Comparison of ENCODE assay signal across 21 cellular contexts in genomic region chr16:18809165-18809564, GRCh38.
"Had no signal": no experiment of that assay in that cellular context is flagged by ENCODE, and none has a peak within 500 bp of the region (broad histone marks: within the 10 kb centered on the region; RNA-seq: fewer than 3 reads in every experiment).

No MANE protein-coding gene starts in this region.

- ATAC-seq: activated CD8-positive, alpha-beta T cell treated with anti-CD3 and anti-CD28 coated beads for 36 hours; activated naive CD4-positive, alpha-beta T cell treated with anti-CD3 and anti-CD28 coated beads, Interleukin-2, amount 50 U/mL, for 72 hours; Panc1 had no signal

- H3K9me3 Mint-ChIP-seq: activated CD8-positive, alpha-beta T cell treated with anti-CD3 and anti-CD28 coated beads for 36 hours; activated naive CD4-positive, alpha-beta T cell treated with anti-CD3 and anti-CD28 coated beads, Interleukin-2, amount 50 U/mL, for 72 hours had no signal

- H3K27me3 Mint-ChIP-seq: activated CD8-positive, alpha-beta T cell treated with anti-CD3 and anti-CD28 coated beads for 36 hours had no signal

- H3K4me3 Mint-ChIP-seq: activated CD8-positive, alpha-beta T cell treated with anti-CD3 and anti-CD28 coated beads for 36 hours had no signal

- DNase-seq: activated CD4-positive, CD25-positive, alpha-beta regulatory T cell; activated CD8-positive, alpha-beta memory T cell treated with anti-CD3 and anti-CD28 coated beads, Interleukin-2, amount 50 U/mL, for 4 hours; activated CD8-positive, alpha-beta T cell treated with anti-CD3 and anti-CD28 coated beads for 36 hours; cerebellar nuclear complex; IMR-90; MM.1S; NCI-H1105 treated with DMSO at 0.1 percent for 48 hours; NCI-H1436 treated with DMSO at 0.1 percent for 48 hours; NCI-H187; NCI-H2081; NCI-H510A treated with DMSO at 0.1 percent for 48 hours; NCI-H69; NK-92 treated with Interleukin-12 subunit alpha and Interleukin-12 subunit beta, amount 100 ng/mL, for 24 hours; OCI-M1; Right ventricle myocardium superior; RPMI8226; SJCRH30; SK-N-SH; T-helper 1 cell had no signal
